ENCODE assay signal across 7 cellular contexts in the genomic region with DNA sequence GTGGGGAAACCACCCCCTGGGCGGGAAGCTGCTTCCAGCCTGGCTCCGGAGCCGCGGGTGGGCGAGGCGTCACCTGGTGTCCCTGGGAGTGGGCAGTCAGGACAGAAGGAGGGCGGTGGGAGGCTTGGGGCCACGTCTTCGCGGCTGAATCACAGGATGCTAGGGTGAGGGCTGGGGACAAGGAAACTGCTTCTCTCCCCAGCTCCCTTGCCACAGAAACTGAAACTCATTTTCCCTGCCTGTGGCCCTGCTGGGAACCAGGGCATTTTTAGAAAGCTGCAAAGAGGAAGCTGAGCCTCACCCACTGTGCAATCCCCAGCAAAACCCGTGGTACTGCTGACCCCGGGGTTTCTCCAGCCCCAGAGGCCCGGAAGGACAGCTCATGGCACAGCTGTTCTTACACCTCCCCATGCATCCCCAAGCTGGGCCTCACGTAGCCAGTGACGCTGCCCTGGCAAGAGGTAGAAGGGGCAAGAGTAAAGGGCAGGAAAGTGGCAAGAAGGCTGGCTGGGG. TPM values are rescaled to one million over a fixed set of nuclear protein-coding genes. Genes with fewer than 3 reads are reported as not detected.
DNase-seq lines count a peak whose midpoint lies in the region; ATAC-seq, FAIRE-seq and TF ChIP-seq lines count a peak whose summit lies in the region.

No MANE protein-coding gene starts in this region.

- H3K4me3 ChIP-seq in Panc1 (ENCODE audit: low read depth in 2 of 2, low read length in 2 of 2) = peak overlapping the region in 1 of 2 experiments; percentile 20; a peak in 1 of 4 replicates
- no peak overlapping the region for H3K4me3 ChIP-seq in smooth muscle cell

- peaks cover 31% of the 10 kb centered on the region for H4K20me1 ChIP-seq in smooth muscle cell (ENCODE audit: low read depth)

- CTCF ChIA-PET in Panc1 (lab: Charles Lee) = interaction anchor here (0.9 kb wide), 1 partner anchor 130 kb away, joined by 4 read pairs; no protein-coding TSS in a partner anchor

- peak overlapping the region; percentile 61 for H3K4me2 ChIP-seq in smooth muscle cell

- H3K27ac ChIP-seq in Panc1 (ENCODE audit: low read length) (peak overlapping the region; percentile 59), smooth muscle cell (ENCODE audit: low read depth) (peak overlapping the region; percentile 38)

- peak overlapping the region; percentile 8 for H2AFZ ChIP-seq in smooth muscle cell (ENCODE audit: low read depth)

- WGBS in smooth muscle cell (ENCODE audit: low lambda C conversion rate) = 36% methylated on average over 14 of the region's 15 CpGs

- H3K4me1 ChIP-seq in Panc1 (ENCODE audit: control insufficient read depth, insufficient read depth, low read length) = peaks cover 58% of the 10 kb centered on the region
- H3K4me1 ChIP-seq in smooth muscle cell (ENCODE audit: low read depth) = peaks cover 9% of the 10 kb centered on the region

- H3K27me3 ChIP-seq in Panc1 (ENCODE audit: control insufficient read depth, insufficient read depth, low read length) = no peaks in the 10 kb centered on the region
- no peaks in the 10 kb centered on the region for H3K27me3 ChIP-seq in smooth muscle cell (ENCODE audit: low read depth)

- DNase-seq in GM18507 (ENCODE audit: extremely low spot score, insufficient read length, low read depth) (no peak), Panc1 (ENCODE audit: low read depth, low spot score) (no peak), anterior cingulate cortex (lab: John Stamatoyannopoulos, UW) (peak in 31 of 58 donors; percentile 3 to 66 (median 36)), hepatic stellate cell (ENCODE audit: low spot score) (peak; percentile 88), smooth muscle cell (lab: John Stamatoyannopoulos, UW; ENCODE audit: unreplicated experiment) (peak; percentile 10), OCI-M2 (lab: John Stamatoyannopoulos, UW; ENCODE audit: unreplicated experiment) (no peak)

- POLR2A ChIA-PET in Panc1 (lab: Charles Lee) = interaction anchor here (0.6 kb wide), 1 partner anchor 31 kb away, joined by 5 read pairs; no protein-coding TSS in a partner anchor

- TF ChIP-seq CTCF in Panc1 (IDR thresholded peaks at IDR 0.05) (no peak), smooth muscle cell (IDR thresholded peaks at IDR 0.05; ENCODE audit: borderline replicate concordance, insufficient read depth, poor library complexity, severe bottlenecking) (no peak)

- in situ Hi-C loops in Panc1 (cut with HindIII; ENCODE audit: low pct_unique_long_range_greater_than_20kb, low sequenced_read_pairs) = no loop called here

- no peaks in the 10 kb centered on the region for H3K36me3 ChIP-seq in Panc1 (ENCODE audit: control insufficient read depth, insufficient read depth, low read length)
- H3K36me3 ChIP-seq in smooth muscle cell (ENCODE audit: low read depth) = no peaks in the 10 kb centered on the region

- ATAC-seq in HG02610 (IDR thresholded peaks at IDR 0.05; ENCODE audit: unreplicated experiment) = peak; percentile 50
- peak; percentile 32; the same call in 1 of the 2 replicates for ATAC-seq in Panc1

- no peaks in the 10 kb centered on the region for H3K79me2 ChIP-seq in smooth muscle cell (ENCODE audit: low read depth)

- H3K9ac ChIP-seq in smooth muscle cell (ENCODE audit: low read depth) = peak overlapping the region; percentile 21

- FAIRE-seq in GM18507 (lab: Jason Lieb, UNC) = peak; percentile 93

- no peaks in the 10 kb centered on the region for H3F3A ChIP-seq in smooth muscle cell (ENCODE audit: low read depth)

- no TSS peak for BruUV-seq in Panc1 (replicated peaks; lab: Mats Ljungman, UMichigan)

- intact Hi-C loops in Panc1 (cut with micrococcal nuclease; ENCODE audit: unreplicated experiment) = no loop called here

- H3K9me3 ChIP-seq in Panc1 (ENCODE audit: control insufficient read depth, insufficient read depth, low read depth, low read length) = no peaks in the 10 kb centered on the region
- no peaks in the 10 kb centered on the region for H3K9me3 ChIP-seq in smooth muscle cell (replicated peaks; ENCODE audit: low read depth)

RNA-seq across cellular contexts. Expression of a gene that starts 8.2 kb away (rescaled TPM):
- total RNA-seq in Panc1 (2021; ENCODE audit: unreplicated experiment) (67.8 TPM), smooth muscle cell (4.9 and 12.2 TPM in 2 replicates)
- polyA plus RNA-seq in Panc1 (2012; ENCODE audit: insufficient read length) = 77.4 TPM
- 20.5 and 25.4 TPM in 2 replicates for polyA plus RNA-seq in smooth muscle cell

RNA-seq across cellular contexts. Expression of a gene that starts 25.6 kb away (rescaled TPM):
- total RNA-seq in Panc1 (2021; ENCODE audit: unreplicated experiment) (not detected), smooth muscle cell (not detected in 2 replicates)
- polyA plus RNA-seq in Panc1 (2012; ENCODE audit: insufficient read length) = 0.24 TPM
- polyA plus RNA-seq in smooth muscle cell = 0.15 TPM in 1 of 2 replicates, not detected in the other

RNA-seq across cellular contexts. Expression of a gene that starts 40.1 kb away (rescaled TPM):
- total RNA-seq in Panc1 (2021; ENCODE audit: unreplicated experiment) (47.5 TPM), smooth muscle cell (7.6 and 10.1 TPM in 2 replicates)
- polyA plus RNA-seq in Panc1 (2012; ENCODE audit: insufficient read length) = 57.7 TPM
- 12.1 and 15.2 TPM in 2 replicates for polyA plus RNA-seq in smooth muscle cell

RNA-seq across cellular contexts. Expression of a gene that starts 44.5 kb away (rescaled TPM):
- total RNA-seq in Panc1 (2021; ENCODE audit: unreplicated experiment) = 6.0 TPM
- polyA plus RNA-seq in Panc1 (2012; ENCODE audit: insufficient read length) = 16.3 TPM
- total RNA-seq in smooth muscle cell = 4.9 and 13.9 TPM in 2 replicates
- polyA plus RNA-seq in smooth muscle cell = 20.5 and 22.2 TPM in 2 replicates

RNA-seq across cellular contexts. Expression of a gene that starts 46.8 kb away (rescaled TPM):
- 0.54 TPM for total RNA-seq in Panc1 (2021; ENCODE audit: unreplicated experiment)
- polyA plus RNA-seq in Panc1 (2012; ENCODE audit: insufficient read length) = 1.6 TPM
- 0.31 and 1.4 TPM in 2 replicates for total RNA-seq in smooth muscle cell
- 5.0 and 5.8 TPM in 2 replicates for polyA plus RNA-seq in smooth muscle cell

Comparison
In these comparisons a context has a peak if more than half of its experiments do, and no peak if none do; other contexts are left out.
1. DNase-seq: peak in anterior cingulate cortex (31 of 58), hepatic stellate cell (single experiment) and smooth muscle cell (single experiment); none in GM18507 (single experiment), Panc1 (single experiment) and OCI-M2 (single experiment).